Comparison of ENCODE assay signal across 14 cellular contexts in the genomic region with DNA sequence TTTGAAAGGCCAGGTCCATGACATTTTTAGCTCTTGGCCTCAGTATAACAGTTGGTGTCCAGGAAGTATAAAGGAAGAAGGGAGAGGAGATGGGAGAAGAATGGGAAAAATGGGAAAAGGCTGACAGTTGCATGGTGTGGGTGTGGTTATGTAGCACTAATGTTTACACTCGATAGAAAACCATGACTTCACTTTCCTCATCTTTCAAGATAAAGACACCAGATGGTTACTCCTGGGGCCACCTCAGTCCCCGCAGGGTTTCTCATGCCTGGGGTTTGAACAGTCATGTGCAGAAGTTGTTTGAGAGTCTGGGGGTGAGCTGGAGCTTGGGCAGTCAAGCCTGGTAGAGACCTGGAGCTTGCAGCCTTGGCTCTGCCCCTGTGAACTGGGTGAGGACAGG.
"Had no signal": no experiment of that assay in that cellular context is flagged by ENCODE, and none has a peak within 500 bp of the region (broad histone marks: within the 10 kb centered on the region; RNA-seq: fewer than 3 reads in every experiment).

No MANE protein-coding gene starts in this region.

- H3K4me3 Mint-ChIP-seq: activated CD4-positive, alpha-beta memory T cell treated with anti-CD3 and anti-CD28 coated beads, Interleukin-2, amount 10 ng/mL, durations not matched to agents 7 days and 5 days; activated CD8-positive, alpha-beta memory T cell treated with anti-CD3 and anti-CD28 coated beads, Interleukin-2, amount 10 ng/mL, durations not matched to agents 7 days and 5 days; natural killer cell treated with Interleukin-12 subunit alpha and Interleukin-12 subunit beta and Interleukin-15 and Interleukin-18, amount 100 ng/mL, for 72 hours had no signal

- H3K9me3 Mint-ChIP-seq: activated CD4-positive, alpha-beta memory T cell treated with anti-CD3 and anti-CD28 coated beads, Interleukin-2, amount 10 ng/mL, durations not matched to agents 7 days and 5 days; natural killer cell treated with Interleukin-12 subunit alpha and Interleukin-12 subunit beta and Interleukin-15 and Interleukin-18, amount 100 ng/mL, for 72 hours had no signal

- H3K27me3 Mint-ChIP-seq: activated CD4-positive, alpha-beta memory T cell treated with anti-CD3 and anti-CD28 coated beads, Interleukin-2, amount 10 ng/mL, durations not matched to agents 7 days and 5 days; activated CD8-positive, alpha-beta memory T cell treated with anti-CD3 and anti-CD28 coated beads, Interleukin-2, amount 10 ng/mL, durations not matched to agents 7 days and 5 days; natural killer cell treated with Interleukin-12 subunit alpha and Interleukin-12 subunit beta and Interleukin-15 and Interleukin-18, amount 100 ng/mL, for 72 hours had no signal

- H3K27me3 ChIP-seq: body of pancreas, heart right ventricle, left lung, upper lobe of right lung had no signal

- H3K4me3 ChIP-seq: body of pancreas, heart right ventricle, left lung, smooth muscle cell, thoracic aorta, upper lobe of right lung had no signal

- ATAC-seq: activated CD8-positive, alpha-beta memory T cell treated with anti-CD3 and anti-CD28 coated beads, Interleukin-2, amount 10 ng/mL, durations not matched to agents 7 days and 5 days; body of pancreas; left lung; natural killer cell treated with Interleukin-12 subunit alpha and Interleukin-12 subunit beta and Interleukin-15 and Interleukin-18, amount 100 ng/mL, for 72 hours; sciatic nerve; upper lobe of right lung had no signal

- H3K27ac Mint-ChIP-seq: activated CD4-positive, alpha-beta memory T cell treated with anti-CD3 and anti-CD28 coated beads, Interleukin-2, amount 10 ng/mL, durations not matched to agents 7 days and 5 days; activated CD8-positive, alpha-beta memory T cell treated with anti-CD3 and anti-CD28 coated beads, Interleukin-2, amount 10 ng/mL, durations not matched to agents 7 days and 5 days; natural killer cell treated with Interleukin-12 subunit alpha and Interleukin-12 subunit beta and Interleukin-15 and Interleukin-18, amount 100 ng/mL, for 72 hours had no signal

- DNase-seq: activated CD4-positive, alpha-beta memory T cell treated with anti-CD3 and anti-CD28 coated beads, Interleukin-2, amount 10 ng/mL, durations not matched to agents 7 days and 5 days; activated CD4-positive, alpha-beta T cell treated with anti-CD3 and anti-CD28 coated beads for 4 hours; activated CD8-positive, alpha-beta memory T cell treated with anti-CD3 and anti-CD28 coated beads, Interleukin-2, amount 10 ng/mL, durations not matched to agents 7 days and 5 days; activated naive CD4-positive, alpha-beta T cell treated with Interleukin-2 at 50 U/mL for 16 hours; body of pancreas; central memory CD4-positive, alpha-beta T cell; heart right ventricle; left lung; stimulated activated CD4-positive, alpha-beta T cell treated with anti-CD3 and anti-CD28 coated beads, Interleukin-4, amount 100 ng/mL, for 1 hour; upper lobe of right lung had no signal

- H3K27ac ChIP-seq: body of pancreas, heart right ventricle, left lung, thoracic aorta, upper lobe of right lung had no signal

- H3K4me2 ChIP-seq: smooth muscle cell had no signal

- H3K9me3 ChIP-seq: body of pancreas, heart right ventricle, left lung, thoracic aorta, upper lobe of right lung had no signal

- H3K4me1 ChIP-seq: left lung, upper lobe of right lung had no signal
